Comparison of ENCODE assay signal across 11 cellular contexts in genomic region chr9:124180557-124180956, GRCh38.
A peak's percentile ranks its signal among the peaks of the same experiment; 100 is the strongest.
DNase-seq lines count a peak whose midpoint lies in the region; ATAC-seq and TF ChIP-seq lines count a peak whose summit lies in the region.
"Had no signal": no experiment of that assay in that cellular context is flagged by ENCODE, and none has a peak within 500 bp of the region (broad histone marks: within the 10 kb centered on the region; RNA-seq: fewer than 3 reads in every experiment).

No MANE protein-coding gene starts in this region.

- H3K4me3 ChIP-seq in BLaER1 treated with 17β-estradiol and CSF1 and Interleukin-3, amounts not matched to agents 10 nM and 100 nM: no peak overlapping the region
- H3K4me3 ChIP-seq in mucosa of descending colon: no peak overlapping the region
- H3K4me3 ChIP-seq: heart left ventricle had no signal

- H3K27ac ChIP-seq in BLaER1 treated with 17β-estradiol and CSF1 and Interleukin-3, amounts not matched to agents 10 nM and 100 nM: no peak overlapping the region
- H3K27ac ChIP-seq: heart left ventricle had no signal

- H4K20me1 ChIP-seq in BLaER1 treated with 17β-estradiol and CSF1 and Interleukin-3, amounts not matched to agents 10 nM and 100 nM: no peaks in the 10 kb centered on the region

- DNase-seq in NCI-H1694 treated with DMSO at 0.1 percent for 48 hours (lab: John Stamatoyannopoulos, UW) (peak; percentile 71), astrocyte of the hippocampus (ENCODE audit: low read depth, low spot score) (peak; percentile 70), mucosa of descending colon (peak in 2 of 3 donors; percentile 40 to 47), iPS-NIHi7 (ENCODE audit: extremely low spot score) (no peak)
- DNase-seq: activated CD4-positive, alpha-beta memory T cell treated with anti-CD3 and anti-CD28 coated beads for 36 hours; CD8-positive, alpha-beta T cell had no signal

- H3K9ac ChIP-seq in BLaER1 treated with 17β-estradiol and CSF1 and Interleukin-3, amounts not matched to agents 10 nM and 100 nM: no peak overlapping the region

- H3K9me3 ChIP-seq in BLaER1 treated with 17β-estradiol and CSF1 and Interleukin-3, amounts not matched to agents 10 nM and 100 nM (replicated peaks in 1 of 11): peaks cover 6 to 24% (median 15%) of the 10 kb centered on the region in 11 experiments; a peak in 16 of 22 replicates
- peaks cover 3% of the 10 kb centered on the region for H3K9me3 ChIP-seq in mucosa of descending colon
- H3K9me3 ChIP-seq: heart left ventricle had no signal

- no peak for ATAC-seq in mucosa of descending colon
- ATAC-seq in GM19452 (IDR thresholded peaks at IDR 0.05; ENCODE audit: unreplicated experiment): no peak
- no peak for ATAC-seq in HG02870 (IDR thresholded peaks at IDR 0.05; ENCODE audit: unreplicated experiment)
- no peak for ATAC-seq in GM21723 (IDR thresholded peaks at IDR 0.05; ENCODE audit: unreplicated experiment)
- ATAC-seq: CD8-positive, alpha-beta T cell; heart left ventricle had no signal

- H3K4me1 ChIP-seq in BLaER1 treated with 17β-estradiol and CSF1 and Interleukin-3, amounts not matched to agents 10 nM and 100 nM: peaks cover 0 to 22% (median 13%) of the 10 kb centered on the region in 10 experiments; a peak in 14 of 20 replicates
- H3K4me1 ChIP-seq in mucosa of descending colon (ENCODE audit: low read depth): peaks cover 5% of the 10 kb centered on the region

- intact Hi-C loops in mucosa of descending colon (cut with DNase I, micrococcal nuclease): no loop called here

- 0 out of 22 replicates have a peak, but pooled peaks cover 0 to 4% (median 0%) of the 10 kb centered on the region in 11 experiments for H3K27me3 ChIP-seq in BLaER1 treated with 17β-estradiol and CSF1 and Interleukin-3, amounts not matched to agents 10 nM and 100 nM

- no peaks in the 10 kb centered on the region for H3K36me3 ChIP-seq in BLaER1 treated with 17β-estradiol and CSF1 and Interleukin-3, amounts not matched to agents 10 nM and 100 nM
- H3K36me3 ChIP-seq in mucosa of descending colon (ENCODE audit: low read depth): no peaks in the 10 kb centered on the region
- H3K36me3 ChIP-seq: heart left ventricle had no signal

- TF ChIP-seq CTCF in mucosa of descending colon (IDR thresholded peaks at IDR 0.05): no peak

- peak overlapping the region in 8 of 11 experiments; percentile 3 to 46 (median 30); a peak in 11 of 22 replicates for H3K4me2 ChIP-seq in BLaER1 treated with 17β-estradiol and CSF1 and Interleukin-3, amounts not matched to agents 10 nM and 100 nM
